Comparison of ENCODE assay signal across 8 cellular contexts in genomic region chr13:32427852-32428580, GRCh38. TPM values are rescaled to one million over a fixed set of nuclear protein-coding genes. Genes with fewer than 3 reads are reported as not detected.
DNase-seq lines count a peak whose midpoint lies in the region; ATAC-seq and TF ChIP-seq lines count a peak whose summit lies in the region.

N4BP2L1 (minus strand) TSS chr13:32428130; CDS start chr13:32428082, 48 bp downstream.

- TF ChIP-seq CTCF in GM13977 (IDR thresholded peaks at IDR 0.05; ENCODE audit: extremely low read depth, insufficient read depth, missing control alignments) = no peak

- DNase-seq in GM13977 (ENCODE audit: low spot score) (peak; percentile 89), NCI-H1105 treated with DMSO at 0.1 percent for 48 hours (lab: John Stamatoyannopoulos, UW) (peak; percentile 55), cerebellum (ENCODE audit: low spot score) (peak; percentile 71), left kidney (ENCODE audit: low read depth, low spot score) (peak; percentile 93), NCI-H774 (lab: John Stamatoyannopoulos, UW) (no peak)
- DNase-seq in stimulated activated CD4-positive, alpha-beta T cell treated with anti-CD3 and anti-CD28 coated beads, Interleukin-1b, Interleukin-23, amount 100 ng/mL, for 48 hours = peak; percentile 87

- ATAC-seq in HG02642 (IDR thresholded peaks at IDR 0.05; ENCODE audit: poor library complexity, unreplicated experiment) = peak; percentile 75
- ATAC-seq in activated CD4-positive, CD25-positive, alpha-beta regulatory T cell treated with anti-CD3 and anti-CD28 coated beads, Interleukin-2, amount 50 U/mL, for 24 hours = peak; percentile 69 to 73

- in situ Hi-C loops in GM13977 (cut with MboI; ENCODE audit: low pct_unique_long_range_greater_than_20kb, low sequenced_read_pairs, unreplicated experiment) = no loop called here

RNA-seq across cellular contexts. Expression of gene N4BP2L1, which starts in this region (rescaled TPM):
- total RNA-seq in cerebellum = 13.6 TPM
